20 cellular contexts compared by ENCODE assay signal in genomic region chr13:26469602-26470001, GRCh38.
"Had no signal": no experiment of that assay in that cellular context is flagged by ENCODE, and none has a peak within 500 bp of the region (broad histone marks: within the 10 kb centered on the region; RNA-seq: fewer than 3 reads in every experiment).

No MANE protein-coding gene starts in this region.

- H3K4me1 ChIP-seq: ascending aorta, breast epithelium, prostate gland, right lobe of liver, transverse colon had no signal

- H3K4me3 ChIP-seq: ascending aorta, breast epithelium, dorsolateral prefrontal cortex, gastrocnemius medialis, heart right ventricle, mucosa of descending colon, prostate gland, right lobe of liver, transverse colon had no signal

- H3K27ac ChIP-seq: ascending aorta, breast epithelium, gastrocnemius medialis, heart right ventricle, prostate gland, right lobe of liver, transverse colon, WERI-Rb-1 had no signal

- H3K36me3 ChIP-seq: ascending aorta, breast epithelium, gastrocnemius medialis, heart right ventricle, prostate gland, right lobe of liver, transverse colon, WERI-Rb-1 had no signal

- H3K9me3 ChIP-seq: ascending aorta, breast epithelium, gastrocnemius medialis, heart right ventricle, mucosa of descending colon, prostate gland, right lobe of liver, transverse colon had no signal

- ATAC-seq: activated CD4-positive, alpha-beta T cell treated with anti-CD3 and anti-CD28 coated beads for 36 hours; activated CD8-positive, alpha-beta memory T cell treated with anti-CD3 and anti-CD28 coated beads, Interleukin-2, amount 10 ng/mL, durations not matched to agents 7 days and 5 days; gastrocnemius medialis; heart right ventricle; left lobe of liver; mucosa of descending colon; natural killer cell; right lobe of liver; stimulated activated naive CD8-positive, alpha-beta T cell treated with anti-CD3 and anti-CD28 coated beads, Interleukin-15, Interleukin-2, amounts not matched to agents 100 U/mL and 50 U/mL, for 24 hours had no signal

- DNase-seq: activated CD4-positive, alpha-beta memory T cell treated with anti-CD3 and anti-CD28 coated beads for 36 hours; activated CD4-positive, alpha-beta T cell treated with anti-CD3 and anti-CD28 coated beads for 36 hours; activated CD8-positive, alpha-beta memory T cell treated with anti-CD3 and anti-CD28 coated beads, Interleukin-2, amount 10 ng/mL, durations not matched to agents 7 days and 5 days; activated naive CD4-positive, alpha-beta T cell treated with anti-CD3 and anti-CD28 coated beads for 36 hours; activated T-cell treated with anti-CD3 and anti-CD28 coated beads, Interleukin-2, amount 50 U/mL, for 1 hour; endodermal cell; gastrocnemius medialis; heart right ventricle; islet precursor cell; mucosa of descending colon; natural killer cell; right lobe of liver; stimulated activated naive CD8-positive, alpha-beta T cell treated with anti-CD3 and anti-CD28 coated beads, Interleukin-15, Interleukin-2, amounts not matched to agents 100 U/mL and 50 U/mL, for 24 hours; transverse colon; WERI-Rb-1 had no signal
